ENCODE assay signal across 1 cellular context in genomic region chr4:108900018-108900417, GRCh38.
TF ChIP-seq lines count a peak whose summit lies in the region.

No MANE protein-coding gene starts in this region.

TF ChIP-seq in GM23338, 12 proteins besides CTCF, POLR2A, EP300 and RAD21 (continued from another document):
- no peak for TF ChIP-seq ZNF331 (CRISPR knock-in tag; IDR thresholded peaks at IDR 0.05; ENCODE audit: low read depth)
- TF ChIP-seq POLR2AphosphoS5 (IDR thresholded peaks at IDR 0.05; ENCODE audit: low read depth): no peak
- no peak for TF ChIP-seq EZH2phosphoT487 (IDR thresholded peaks at IDR 0.05; ENCODE audit: unreplicated experiment)
- TF ChIP-seq STAT1 (IDR thresholded peaks at IDR 0.05; ENCODE audit: unreplicated experiment): no peak
- no peak for TF ChIP-seq NANOG (IDR thresholded peaks at IDR 0.05; ENCODE audit: borderline replicate concordance)
- no peak for TF ChIP-seq ZNF114 (CRISPR knock-in tag; IDR thresholded peaks at IDR 0.05)
- no peak for TF ChIP-seq ETS1 (IDR thresholded peaks at IDR 0.05)
- TF ChIP-seq JUNB (IDR thresholded peaks at IDR 0.05; ENCODE audit: unreplicated experiment): no peak
- no peak for TF ChIP-seq ZNF462 (CRISPR knock-in tag; IDR thresholded peaks at IDR 0.05)
TF ChIP-seq in GM23338: peak in this region for 0.
